In the genomic region with DNA sequence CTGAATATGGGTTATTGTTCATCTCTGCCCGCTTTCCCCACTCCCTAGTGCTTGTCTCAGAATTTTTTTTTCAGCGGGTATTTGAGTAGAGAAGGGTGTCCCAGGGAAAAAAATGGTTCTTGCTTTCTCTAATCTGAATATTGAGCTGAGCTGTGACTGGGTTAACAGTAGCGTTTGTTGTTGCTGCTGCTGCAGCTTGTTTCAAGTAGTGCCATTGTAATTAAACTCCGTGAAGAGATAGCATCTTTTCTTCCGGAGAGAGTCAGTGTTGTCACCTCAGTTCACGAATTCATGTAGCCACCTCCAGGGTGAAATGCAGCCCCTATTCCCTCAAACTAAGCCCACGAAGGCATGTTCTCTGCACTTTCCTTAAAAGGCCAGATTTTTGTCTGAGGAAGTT, we compare ENCODE assay signal across 1 cellular context.
TF ChIP-seq lines count a peak whose summit lies in the region.

No MANE protein-coding gene starts in this region.

TF ChIP-seq in GM23338, 12 proteins besides CTCF, POLR2A, EP300 and RAD21 (continued from another document):
- TF ChIP-seq STAT1 (IDR thresholded peaks at IDR 0.05; ENCODE audit: unreplicated experiment) (no peak), CREB1 (CRISPR knock-in tag; IDR thresholded peaks at IDR 0.05; ENCODE audit: low read depth) (no peak), POLR2AphosphoS5 (IDR thresholded peaks at IDR 0.05; ENCODE audit: low read depth) (no peak), EZH2 (IDR thresholded peaks at IDR 0.05; ENCODE audit: low read depth, unreplicated experiment) (no peak), ZNF331 (CRISPR knock-in tag; IDR thresholded peaks at IDR 0.05; ENCODE audit: low read depth) (no peak)
- TF ChIP-seq, protein P1, sequence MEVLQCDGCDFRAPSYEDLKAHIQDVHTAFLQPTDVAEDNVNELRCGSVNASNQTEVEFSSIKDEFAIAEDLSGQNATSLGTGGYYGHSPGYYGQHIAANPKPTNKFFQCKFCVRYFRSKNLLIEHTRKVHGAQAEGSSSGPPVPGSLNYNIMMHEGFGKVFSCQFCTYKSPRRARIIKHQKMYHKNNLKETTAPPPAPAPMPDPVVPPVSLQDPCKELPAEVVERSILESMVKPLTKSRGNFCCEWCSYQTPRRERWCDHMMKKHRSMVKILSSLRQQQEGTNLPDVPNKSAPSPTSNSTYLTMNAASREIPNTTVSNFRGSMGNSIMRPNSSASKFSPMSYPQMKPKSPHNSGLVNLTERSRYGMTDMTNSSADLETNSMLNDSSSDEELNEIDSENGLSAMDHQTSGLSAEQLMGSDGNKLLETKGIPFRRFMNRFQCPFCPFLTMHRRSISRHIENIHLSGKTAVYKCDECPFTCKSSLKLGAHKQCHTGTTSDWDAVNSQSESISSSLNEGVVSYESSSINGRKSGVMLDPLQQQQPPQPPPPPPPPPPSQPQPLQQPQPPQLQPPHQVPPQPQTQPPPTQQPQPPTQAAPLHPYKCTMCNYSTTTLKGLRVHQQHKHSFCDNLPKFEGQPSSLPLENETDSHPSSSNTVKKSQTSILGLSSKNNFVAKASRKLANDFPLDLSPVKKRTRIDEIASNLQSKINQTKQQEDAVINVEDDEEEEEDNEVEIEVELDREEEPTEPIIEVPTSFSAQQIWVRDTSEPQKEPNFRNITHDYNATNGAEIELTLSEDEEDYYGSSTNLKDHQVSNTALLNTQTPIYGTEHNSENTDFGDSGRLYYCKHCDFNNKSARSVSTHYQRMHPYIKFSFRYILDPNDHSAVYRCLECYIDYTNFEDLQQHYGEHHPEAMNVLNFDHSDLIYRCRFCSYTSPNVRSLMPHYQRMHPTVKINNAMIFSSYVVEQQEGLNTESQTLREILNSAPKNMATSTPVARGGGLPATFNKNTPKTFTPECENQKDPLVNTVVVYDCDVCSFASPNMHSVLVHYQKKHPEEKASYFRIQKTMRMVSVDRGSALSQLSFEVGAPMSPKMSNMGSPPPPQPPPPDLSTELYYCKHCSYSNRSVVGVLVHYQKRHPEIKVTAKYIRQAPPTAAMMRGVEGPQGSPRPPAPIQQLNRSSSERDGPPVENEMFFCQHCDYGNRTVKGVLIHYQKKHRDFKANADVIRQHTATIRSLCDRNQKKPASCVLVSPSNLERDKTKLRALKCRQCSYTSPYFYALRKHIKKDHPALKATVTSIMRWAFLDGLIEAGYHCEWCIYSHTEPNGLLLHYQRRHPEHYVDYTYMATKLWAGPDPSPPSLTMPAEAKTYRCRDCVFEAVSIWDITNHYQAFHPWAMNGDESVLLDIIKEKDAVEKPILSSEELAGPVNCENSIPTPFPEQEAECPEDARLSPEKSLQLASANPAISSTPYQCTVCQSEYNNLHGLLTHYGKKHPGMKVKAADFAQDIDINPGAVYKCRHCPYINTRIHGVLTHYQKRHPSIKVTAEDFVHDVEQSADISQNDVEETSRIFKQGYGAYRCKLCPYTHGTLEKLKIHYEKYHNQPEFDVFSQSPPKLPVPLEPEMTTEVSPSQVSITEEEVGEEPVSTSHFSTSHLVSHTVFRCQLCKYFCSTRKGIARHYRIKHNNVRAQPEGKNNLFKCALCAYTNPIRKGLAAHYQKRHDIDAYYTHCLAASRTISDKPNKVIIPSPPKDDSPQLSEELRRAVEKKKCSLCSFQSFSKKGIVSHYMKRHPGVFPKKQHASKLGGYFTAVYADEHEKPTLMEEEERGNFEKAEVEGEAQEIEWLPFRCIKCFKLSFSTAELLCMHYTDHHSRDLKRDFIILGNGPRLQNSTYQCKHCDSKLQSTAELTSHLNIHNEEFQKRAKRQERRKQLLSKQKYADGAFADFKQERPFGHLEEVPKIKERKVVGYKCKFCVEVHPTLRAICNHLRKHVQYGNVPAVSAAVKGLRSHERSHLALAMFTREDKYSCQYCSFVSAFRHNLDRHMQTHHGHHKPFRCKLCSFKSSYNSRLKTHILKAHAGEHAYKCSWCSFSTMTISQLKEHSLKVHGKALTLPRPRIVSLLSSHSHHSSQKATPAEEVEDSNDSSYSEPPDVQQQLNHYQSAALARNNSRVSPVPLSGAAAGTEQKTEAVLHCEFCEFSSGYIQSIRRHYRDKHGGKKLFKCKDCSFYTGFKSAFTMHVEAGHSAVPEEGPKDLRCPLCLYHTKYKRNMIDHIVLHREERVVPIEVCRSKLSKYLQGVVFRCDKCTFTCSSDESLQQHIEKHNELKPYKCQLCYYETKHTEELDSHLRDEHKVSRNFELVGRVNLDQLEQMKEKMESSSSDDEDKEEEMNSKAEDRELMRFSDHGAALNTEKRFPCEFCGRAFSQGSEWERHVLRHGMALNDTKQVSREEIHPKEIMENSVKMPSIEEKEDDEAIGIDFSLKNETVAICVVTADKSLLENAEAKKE (CRISPR knock-in tag; IDR thresholded peaks at IDR 0.05): no peak
